In genomic region chr6:151058021-151058733, GRCh38 we compare ENCODE assay signal across 18 cellular contexts.
DNase-seq lines count a peak whose midpoint lies in the region; ATAC-seq and TF ChIP-seq lines count a peak whose summit lies in the region.
"Had no signal": no experiment of that assay in that cellular context is flagged by ENCODE, and none has a peak within 500 bp of the region (broad histone marks: within the 10 kb centered on the region; RNA-seq: fewer than 3 reads in every experiment).

No MANE protein-coding gene starts in this region.

- peak overlapping the region; percentile 37; the same call in 1 of the 2 replicates for H2BK20ac ChIP-seq in IMR-90 (ENCODE audit: low read depth, low read length)

- peak overlapping the region; percentile 20; the same call in 1 of the 2 replicates for H2BK120ac ChIP-seq in IMR-90 (ENCODE audit: low read depth, low read length)
- no peak overlapping the region for H2BK120ac ChIP-seq in trophoblast cell (ENCODE audit: insufficient read depth, low read length, poor library complexity)

- H2AFZ ChIP-seq in IMR-90 (replicated peaks; ENCODE audit: low read length, poor library complexity) = no peak overlapping the region
- no peak overlapping the region for H2AFZ ChIP-seq in trophoblast cell (ENCODE audit: insufficient read depth, low read length, poor library complexity)

- dilution Hi-C loops in IMR-90 (cut with HindIII; ENCODE audit: low sequenced_read_pairs, unreplicated experiment) = no loop called here

- ATAC-seq in IMR-90 (ENCODE audit: low read depth) (no peak), HG02840 (IDR thresholded peaks at IDR 0.05; ENCODE audit: low FRiP score, unreplicated experiment) (no peak), GM21447 (IDR thresholded peaks at IDR 0.05; ENCODE audit: unreplicated experiment) (no peak), HG02938 (IDR thresholded peaks at IDR 0.05; ENCODE audit: unreplicated experiment) (no peak)
- ATAC-seq: activated naive CD8-positive, alpha-beta T cell treated with anti-CD3 and anti-CD28 coated beads, Interleukin-2, amount 50 U/mL, for 24 hours had no signal

- intact Hi-C loops in IMR-90 (cut with micrococcal nuclease) = no loop called here

- H3K23ac ChIP-seq in IMR-90 (ENCODE audit: low read depth, low read length) (no peak overlapping the region), trophoblast cell (ENCODE audit: low read length) (no peak overlapping the region)

- peaks cover 22% of the 10 kb centered on the region for H3K9me1 ChIP-seq in IMR-90 (ENCODE audit: insufficient read depth, low read length)

- no TSS peak for BruUV-seq in IMR-90 (replicated peaks; lab: Mats Ljungman, UMichigan)

- TF ChIP-seq POLR2A in IMR-90 (IDR thresholded peaks at IDR 0.05; ENCODE audit: low read depth, low read length) = no peak

- H2BK5ac ChIP-seq in IMR-90 (ENCODE audit: low read depth, low read length, poor library complexity, severe bottlenecking) (peak overlapping the region; percentile 64), trophoblast cell (ENCODE audit: low read depth, low read length, poor library complexity) (peak overlapping the region; percentile 72)

- H3K4me1 ChIP-seq in IMR-90 (ENCODE audit: control insufficient read depth, insufficient read depth, low read length) (peaks cover 12% of the 10 kb centered on the region), cardiac muscle cell (ENCODE audit: low read depth) (peaks cover 57% of the 10 kb centered on the region), trophoblast cell (ENCODE audit: control insufficient read depth in 1 of 2, insufficient read depth in 2 of 2, low read length in 2 of 2) (peaks cover 9 to 11% of the 10 kb centered on the region in 2 experiments)

- H3K4me3 ChIP-seq in IMR-90 (ENCODE audit: insufficient read depth, low read depth, low read length) = no peak overlapping the region
- H3K4me3 ChIP-seq in astrocyte of the spinal cord (ENCODE audit: low read depth, low read length) = no peak overlapping the region
- no peak overlapping the region for H3K4me3 ChIP-seq in cardiac muscle cell
- no peak overlapping the region for H3K4me3 ChIP-seq in trophoblast cell (ENCODE audit: low read depth, low read length)

- H2AK5ac ChIP-seq in IMR-90 (ENCODE audit: low read depth, low read length) (peak overlapping the region; percentile 47), trophoblast cell (ENCODE audit: low read length) (no peak overlapping the region)

- H3K4me2 ChIP-seq in IMR-90 (ENCODE audit: low read depth, low read length) = no peak overlapping the region
- H3K4me2 ChIP-seq in trophoblast cell (ENCODE audit: low read length) = no peak overlapping the region

- H4K12ac ChIP-seq in trophoblast cell (ENCODE audit: low read depth, low read length) = no peak overlapping the region

- H3K4ac ChIP-seq in IMR-90 (ENCODE audit: low read depth, low read length) = peak overlapping the region; percentile 8; the same call in 1 of the 2 replicates
- no peak overlapping the region for H3K4ac ChIP-seq in trophoblast cell (ENCODE audit: low read depth, low read length)

- no peak overlapping the region for H2AK9ac ChIP-seq in IMR-90 (replicated peaks; ENCODE audit: low read depth, low read length, poor library complexity)

- TF ChIP-seq CTCF in IMR-90 (conservative IDR thresholded peaks at IDR 0.05; ENCODE audit: low read depth, low read length) (no peak), astrocyte of the spinal cord (IDR thresholded peaks at IDR 0.05; ENCODE audit: low read depth, low read length) (no peak), cardiac muscle cell (IDR thresholded peaks at IDR 0.05; ENCODE audit: low read depth, low read length) (no peak)

- H3K9me3 ChIP-seq in IMR-90 (ENCODE audit: control insufficient read depth, insufficient read depth, low read length) (no peaks in the 10 kb centered on the region), cardiac muscle cell (ENCODE audit: low read depth) (no peaks in the 10 kb centered on the region), trophoblast cell (ENCODE audit: insufficient read depth, low read depth, low read length) (no peaks in the 10 kb centered on the region)

- H3K79me2 ChIP-seq in trophoblast cell (ENCODE audit: control insufficient read depth, insufficient read depth, low read length, poor library complexity) = no peaks in the 10 kb centered on the region

- CTCF ChIA-PET in IMR-90 (lab: Yijun Ruan, JAX) = no interaction called here

- no peak overlapping the region for H3K14ac ChIP-seq in IMR-90 (replicated peaks; ENCODE audit: low read depth, low read length)
- peak overlapping the region; percentile 74 for H3K14ac ChIP-seq in trophoblast cell (ENCODE audit: low read length)

- H3K56ac ChIP-seq in IMR-90 (ENCODE audit: extremely low read depth, insufficient read depth, low read length) = no peak overlapping the region

- H3K9ac ChIP-seq in IMR-90 (ENCODE audit: low read depth, low read length) = no peak overlapping the region
- H3K9ac ChIP-seq in trophoblast cell (ENCODE audit: low read length) = no peak overlapping the region

- DNase-seq in IMR-90 (no peak), astrocyte of the spinal cord (ENCODE audit: low read depth, low spot score) (peak; percentile 36), cardiac muscle cell (ENCODE audit: low read depth in 1 of 2, low spot score in 1 of 2) (no peak), trophoblast cell (no peak), NCI-H2196 (lab: John Stamatoyannopoulos, UW; ENCODE audit: unreplicated experiment) (no peak)
- DNase-seq: activated CD4-positive, alpha-beta T cell treated with anti-CD3 and anti-CD28 coated beads, Interleukin-2, amount 10 ng/mL, durations not matched to agents 7 days and 5 days; activated naive CD8-positive, alpha-beta T cell treated with anti-CD3 and anti-CD28 coated beads, Interleukin-2, amount 50 U/mL, for 24 hours; activated T-cell treated with anti-CD3 and anti-CD28 coated beads, Interleukin-2, amount 50 U/mL, for 48 hours; DMS79; foreskin melanocyte; HCEC 1CT; NCI-H1930; NCI-H748 treated with DMSO at 0.1 percent for 48 hours; SIG-M5; T1000 had no signal

- 0 out of 2 replicates have a peak, but pooled peaks cover 7% of the 10 kb centered on the region for H4K20me1 ChIP-seq in IMR-90 (ENCODE audit: insufficient read depth, low read length)

- H4K8ac ChIP-seq in IMR-90 (ENCODE audit: low read depth in 2 of 2, low read length in 2 of 2) (peak overlapping the region in 1 of 2 experiments; percentile 39; a peak in 1 of 4 replicates), trophoblast cell (ENCODE audit: low read depth, low read length) (no peak overlapping the region)

- in situ Hi-C loops in IMR-90 (cut with MboI; ENCODE audit: low sequenced_read_pairs) (loop anchor here (25.0 kb wide), 1 partner anchor 1221 kb away; no protein-coding TSS in a partner anchor), astrocyte of the spinal cord (cut with HindIII; ENCODE audit: low sequenced_read_pairs) (no loop called here)

- peak overlapping the region; percentile 11; the same call in 1 of the 2 replicates for H4K91ac ChIP-seq in IMR-90 (ENCODE audit: insufficient read depth, low read depth, low read length)
- H4K91ac ChIP-seq in trophoblast cell (ENCODE audit: low read depth, low read length) = peak overlapping the region; percentile 51

- WGBS in IMR-90 (ENCODE audit: extremely low coverage in 2 of 2, insufficient read length in 1 of 2), 2 experiments = no CpG with 5 or more reads among the region's 9 CpGs
- WGBS in trophoblast cell (ENCODE audit: extremely low coverage, insufficient coverage, insufficient read length) = no CpG with 5 or more reads among the region's 9 CpGs

- H3K79me1 ChIP-seq in IMR-90 (ENCODE audit: low read depth in 1 of 2, low read length in 2 of 2) = peaks cover 26 to 53% of the 10 kb centered on the region in 2 experiments
- H3K79me1 ChIP-seq in trophoblast cell (ENCODE audit: low read length) = peaks cover 11% of the 10 kb centered on the region

- H3K27me3 ChIP-seq in IMR-90 (ENCODE audit: control insufficient read depth, insufficient read depth, low read length) = no peaks in the 10 kb centered on the region
- no peaks in the 10 kb centered on the region for H3K27me3 ChIP-seq in cardiac muscle cell
- no peaks in the 10 kb centered on the region for H3K27me3 ChIP-seq in trophoblast cell (ENCODE audit: insufficient read depth, low read length)

- no peak overlapping the region; the same call in 1 of the 2 replicates for H4K5ac ChIP-seq in IMR-90 (ENCODE audit: low read depth, low read length)

- peak overlapping the region; percentile 41 for H3K27ac ChIP-seq in IMR-90 (ENCODE audit: insufficient read depth, low read length)
- H3K27ac ChIP-seq in cardiac muscle cell = peak overlapping the region; percentile 90
- H3K27ac ChIP-seq in trophoblast cell (ENCODE audit: low read depth, low read length) = no peak overlapping the region

- no peak overlapping the region for H2BK15ac ChIP-seq in IMR-90 (ENCODE audit: low read depth, low read length)

- peak overlapping the region; percentile 59 for H2BK12ac ChIP-seq in trophoblast cell (ENCODE audit: low read length)

- peaks cover 20% of the 10 kb centered on the region; the same call in 1 of the 2 replicates for H3K36me3 ChIP-seq in IMR-90 (ENCODE audit: control insufficient read depth, insufficient read depth, low read length)
- no peaks in the 10 kb centered on the region for H3K36me3 ChIP-seq in cardiac muscle cell
- peaks cover 3 to 8% of the 10 kb centered on the region in 2 experiments for H3K36me3 ChIP-seq in trophoblast cell (ENCODE audit: control insufficient read depth in 1 of 2, insufficient read depth in 2 of 2, low read length in 2 of 2)

- POLR2A ChIA-PET in IMR-90 (lab: Charles Lee; ENCODE audit: unreplicated experiment) = no interaction called here

- H3K18ac ChIP-seq in IMR-90 (ENCODE audit: low read depth, low read length) (0 out of 2 replicates have a peak overlapping the region, but pooled peaks have one; percentile 40), trophoblast cell (ENCODE audit: low read length) (peak overlapping the region; percentile 90)

- no peak for TF ChIP-seq RAD21 in IMR-90 (IDR thresholded peaks at IDR 0.05; ENCODE audit: low read length)

TF ChIP-seq in IMR-90, 13 proteins besides CTCF, POLR2A, EP300 and RAD21 (continues in another document):
- TF ChIP-seq CHD1 (IDR thresholded peaks at IDR 0.05; ENCODE audit: low read depth, low read length) = no peak
- TF ChIP-seq BHLHE40 (IDR thresholded peaks at IDR 0.05; ENCODE audit: low read depth, low read length) = no peak
- TF ChIP-seq FOS (IDR thresholded peaks at IDR 0.05; ENCODE audit: low read depth, low read length) = no peak
- TF ChIP-seq CEBPB (IDR thresholded peaks at IDR 0.05; ENCODE audit: low read depth, low read length) = no peak
- TF ChIP-seq, protein P1, sequence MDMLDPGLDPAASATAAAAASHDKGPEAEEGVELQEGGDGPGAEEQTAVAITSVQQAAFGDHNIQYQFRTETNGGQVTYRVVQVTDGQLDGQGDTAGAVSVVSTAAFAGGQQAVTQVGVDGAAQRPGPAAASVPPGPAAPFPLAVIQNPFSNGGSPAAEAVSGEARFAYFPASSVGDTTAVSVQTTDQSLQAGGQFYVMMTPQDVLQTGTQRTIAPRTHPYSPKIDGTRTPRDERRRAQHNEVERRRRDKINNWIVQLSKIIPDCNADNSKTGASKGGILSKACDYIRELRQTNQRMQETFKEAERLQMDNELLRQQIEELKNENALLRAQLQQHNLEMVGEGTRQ (IDR thresholded peaks at IDR 0.05; ENCODE audit: low read depth, low read length) = no peak
